11 cellular contexts compared by ENCODE assay signal in the genomic region with DNA sequence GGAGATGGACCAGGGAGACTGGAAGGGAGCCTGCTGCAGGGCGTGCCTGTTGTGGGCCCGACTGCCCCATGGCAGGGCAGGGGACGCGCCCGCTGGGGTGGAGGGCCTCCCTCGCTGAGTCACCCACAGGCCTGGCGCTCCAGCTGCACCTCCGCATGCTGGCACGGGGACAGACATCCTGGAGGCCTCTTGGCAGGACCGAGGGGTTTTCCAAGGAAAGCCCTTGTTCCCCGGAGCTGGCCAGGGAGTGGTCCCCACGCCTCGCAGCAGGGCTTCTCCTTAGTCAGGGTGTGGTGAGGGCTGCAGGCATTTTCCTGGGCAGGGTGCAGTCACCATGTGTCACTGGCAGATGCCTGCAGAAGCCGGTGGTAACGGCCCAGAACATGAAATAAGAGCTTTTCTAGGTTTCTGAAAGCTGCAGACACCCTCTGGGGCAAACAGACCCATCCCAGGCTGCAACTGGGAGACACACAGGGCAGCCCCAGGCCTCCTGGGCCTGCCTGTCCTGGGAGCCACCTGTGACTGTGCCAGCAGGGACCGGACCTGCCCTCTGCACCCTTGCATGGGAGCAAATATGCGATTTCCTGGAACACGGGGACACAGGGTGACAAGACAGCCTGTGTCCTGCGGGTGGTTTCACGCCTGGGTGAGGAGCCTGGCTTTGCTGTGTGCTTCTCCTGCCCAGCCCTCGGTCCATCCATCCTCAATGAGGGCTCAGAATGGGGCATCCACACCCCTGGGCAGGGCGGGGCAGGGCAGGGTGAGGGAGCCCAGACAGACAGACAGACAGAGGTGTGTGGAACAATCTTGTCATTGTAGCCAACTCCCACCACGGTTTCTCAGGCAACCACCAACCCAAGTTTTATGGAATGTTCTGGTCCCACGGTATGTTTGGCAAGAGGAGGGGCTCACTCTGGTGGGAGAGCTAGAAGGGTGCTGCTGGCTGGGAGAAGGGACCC. TPM values are rescaled to one million over a fixed set of nuclear protein-coding genes. Genes with fewer than 3 reads are reported as not detected.
DNase-seq lines count a peak whose midpoint lies in the region; TF ChIP-seq lines count a peak whose summit lies in the region.
"Had no signal": no experiment of that assay in that cellular context is flagged by ENCODE, and none has a peak within 500 bp of the region (broad histone marks: within the 10 kb centered on the region; RNA-seq: fewer than 3 reads in every experiment).

No MANE protein-coding gene starts in this region.

- H3K4me1 ChIP-seq in osteoblast (ENCODE audit: insufficient read depth, low read length) (peaks cover 3% of the 10 kb centered on the region), HAP-1 (no peaks in the 10 kb centered on the region)

- in situ Hi-C loops in Caki2 (cut with HindIII; ENCODE audit: low pct_unique_long_range_greater_than_20kb, low sequenced_read_pairs) (no loop called here), HAP-1 (cut with MboI; ENCODE audit: low sequenced_read_pairs) (no loop called here)

- peak; percentile 87 for DNase-seq in Caki2 (ENCODE audit: low read depth)
- DNase-seq in M059J (ENCODE audit: low read depth): peak; percentile 91
- DNase-seq in dermis blood vessel endothelial cell: peak; percentile 23
- DNase-seq in osteoblast (ENCODE audit: insufficient read length, low spot score, missing footprints): peak; percentile 93
- no peak for DNase-seq in kidney glomerular epithelial cell (lab: John Stamatoyannopoulos, UW)
- DNase-seq in SK-N-DZ (ENCODE audit: low spot score): no peak
- no peak for DNase-seq in NCI-H1048 (lab: John Stamatoyannopoulos, UW)
- DNase-seq in HAP-1 (ENCODE audit: low spot score in 2 of 2): no peak
- DNase-seq: DMS79 treated with DMSO at 0.1 percent for 48 hours; NCI-H1436; stimulated activated CD4-positive, alpha-beta T cell treated with anti-CD3 and anti-CD28 coated beads, Interleukin-4, amount 100 ng/mL, for 24 hours had no signal

- H3K27me3 ChIP-seq in osteoblast (ENCODE audit: insufficient read depth, low read length) (peaks cover 15% of the 10 kb centered on the region), HAP-1 (ENCODE audit: low read depth) (no peaks in the 10 kb centered on the region)

- TF ChIP-seq CTCF in osteoblast (IDR thresholded peaks at IDR 0.05; ENCODE audit: extremely low read depth, low read depth, low read length): no peak

- H3K9me3 ChIP-seq in osteoblast (ENCODE audit: low read depth, low read length) (no peaks in the 10 kb centered on the region), HAP-1 (no peaks in the 10 kb centered on the region)

- no peak overlapping the region for H3K27ac ChIP-seq in osteoblast (ENCODE audit: low read depth, low read length)

- H3K36me3 ChIP-seq in osteoblast (ENCODE audit: insufficient read depth, low read length): no peaks in the 10 kb centered on the region
- H3K36me3 ChIP-seq in HAP-1 (replicated peaks): no peaks in the 10 kb centered on the region

- H3K79me2 ChIP-seq in osteoblast (ENCODE audit: insufficient read depth, low read length): no peaks in the 10 kb centered on the region

- no peak overlapping the region for H2AFZ ChIP-seq in osteoblast (ENCODE audit: low read length)

- no peaks in the 10 kb centered on the region for H4K20me1 ChIP-seq in osteoblast (ENCODE audit: insufficient read depth, low read length)

- H3K4me3 ChIP-seq in osteoblast (ENCODE audit: insufficient read depth, low read length): no peak overlapping the region
- no peak overlapping the region for H3K4me3 ChIP-seq in HAP-1

- no peak overlapping the region for H3K4me2 ChIP-seq in osteoblast (ENCODE audit: insufficient read depth, low read length)

RNA-seq across cellular contexts. Expression of a gene that starts 43.2 kb away (rescaled TPM):
- 62.4 and 93.2 TPM in 2 replicates for total RNA-seq in Caki2 (2014; rRNA removed; shearing (Covaris generic); ENCODE audit: low replicate concordance)
- total RNA-seq in M059J (2014; rRNA removed; shearing (Covaris generic)): 35.3 and 51.6 TPM in 2 replicates
- total RNA-seq in dermis blood vessel endothelial cell (55.2 and 56.7 TPM in 2 replicates), osteoblast (52.2 and 53.2 TPM in 2 replicates)
- polyA plus RNA-seq in SK-N-DZ (2014; cell fraction: cytosol; rRNA removed): 33.7 and 36.9 TPM in 2 replicates
- polyA plus RNA-seq in SK-N-DZ (2014; cell fraction: nucleus; rRNA removed): 16.7 and 26.1 TPM in 2 replicates

Comparison
In these comparisons a context has a peak if more than half of its experiments do, and no peak if none do; other contexts are left out.
1. DNase-seq: peak in Caki2 (single experiment), M059J (single experiment), dermis blood vessel endothelial cell (single experiment) and osteoblast (single experiment); none in kidney glomerular epithelial cell (single experiment), SK-N-DZ (single experiment), NCI-H1048 (single experiment) and HAP-1 (0 of 2).